Comparison of ENCODE assay signal across 23 cellular contexts in the genomic region with DNA sequence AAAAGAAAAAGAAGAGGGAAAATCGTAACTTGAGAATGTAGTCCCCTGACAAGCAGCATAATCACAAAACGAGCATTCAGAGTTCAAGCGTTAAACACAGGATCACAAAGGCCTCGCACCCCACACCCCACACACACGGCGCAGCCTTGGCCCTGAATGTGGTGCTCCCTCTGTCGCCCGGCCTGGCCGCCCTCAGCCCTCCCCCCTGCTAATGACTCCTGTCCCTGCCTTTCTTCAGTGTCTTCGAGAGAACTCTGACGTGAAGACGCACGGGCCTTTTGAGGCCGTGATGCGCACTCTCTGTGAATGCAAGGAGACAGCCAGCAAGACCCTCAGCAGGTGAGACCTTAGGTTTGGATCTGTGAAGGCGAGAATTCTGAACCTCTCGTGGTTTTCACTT. TPM values are rescaled to one million over a fixed set of nuclear protein-coding genes. Genes with fewer than 3 reads are reported as not detected.
A peak's percentile ranks its signal among the peaks of the same experiment; 100 is the strongest.
DNase-seq lines count a peak whose midpoint lies in the region; ATAC-seq, FAIRE-seq and TF ChIP-seq lines count a peak whose summit lies in the region.
"Had no signal": no experiment of that assay in that cellular context is flagged by ENCODE, and none has a peak within 500 bp of the region (broad histone marks: within the 10 kb centered on the region; RNA-seq: fewer than 3 reads in every experiment).

No MANE protein-coding gene starts in this region.

- no peaks in the 10 kb centered on the region for H3K27me3 ChIP-seq in endothelial cell of umbilical vein (ENCODE audit: control insufficient read depth in 2 of 2, insufficient read depth in 2 of 2, low read length in 2 of 2)
- no peaks in the 10 kb centered on the region for H3K27me3 ChIP-seq in mesenchymal stem cell (ENCODE audit: control insufficient read depth in 1 of 2, insufficient read depth in 1 of 2, low read length in 2 of 2)
- H3K27me3 ChIP-seq: BLaER1 treated with 17β-estradiol and CSF1 and Interleukin-3, amounts not matched to agents 10 nM and 100 nM; SJCRH30 had no signal

- H4K20me1 ChIP-seq in endothelial cell of umbilical vein (replicated peaks; ENCODE audit: control insufficient read depth, extremely low read depth, insufficient read depth, low read length), result no peaks in the 10 kb centered on the region

- H2BK120ac ChIP-seq in mesenchymal stem cell (ENCODE audit: low read depth, low read length), result no peak overlapping the region

- no peak overlapping the region for H3K4me2 ChIP-seq in endothelial cell of umbilical vein (ENCODE audit: insufficient read depth, low read length)
- no peak overlapping the region for H3K4me2 ChIP-seq in mesenchymal stem cell (ENCODE audit: low read length, poor library complexity, severe bottlenecking)
- H3K4me2 ChIP-seq: BLaER1 treated with 17β-estradiol and CSF1 and Interleukin-3, amounts not matched to agents 10 nM and 100 nM; PC-9 had no signal

- H2BK5ac ChIP-seq in mesenchymal stem cell (ENCODE audit: low read depth, low read length, poor library complexity, severe bottlenecking), result no peak overlapping the region

- no peak overlapping the region for H3K14ac ChIP-seq in mesenchymal stem cell (ENCODE audit: low read length in 2 of 2)

- no peak overlapping the region for H2BK12ac ChIP-seq in mesenchymal stem cell (ENCODE audit: low read length in 2 of 2)

- H3K27ac ChIP-seq in endothelial cell of umbilical vein (ENCODE audit: insufficient read depth, low read depth, low read length), result no peak overlapping the region
- no peak overlapping the region for H3K27ac ChIP-seq in mesenchymal stem cell (ENCODE audit: low read length, poor library complexity, severe bottlenecking)
- H3K27ac ChIP-seq: BLaER1 treated with 17β-estradiol and CSF1 and Interleukin-3, amounts not matched to agents 10 nM and 100 nM; PC-9; SJCRH30 had no signal

- H3K4me3 ChIP-seq in endothelial cell of umbilical vein (replicated peaks in 1 of 3; ENCODE audit: insufficient read depth in 1 of 3, low read depth in 1 of 3, low read length in 3 of 3) (no peak overlapping the region), mesenchymal stem cell (ENCODE audit: insufficient read depth in 1 of 2, low read depth in 1 of 2, low read length in 2 of 2) (no peak overlapping the region)
- H3K4me3 ChIP-seq: BLaER1 treated with 17β-estradiol and CSF1 and Interleukin-3, amounts not matched to agents 10 nM and 100 nM; PC-9; SJCRH30 had no signal

- H3K9me3 ChIP-seq in endothelial cell of umbilical vein (replicated peaks; ENCODE audit: control insufficient read depth, insufficient read depth, low read length) (no peaks in the 10 kb centered on the region), mesenchymal stem cell (ENCODE audit: control insufficient read depth, low read length) (no peaks in the 10 kb centered on the region)
- H3K9me3 ChIP-seq: BLaER1 treated with 17β-estradiol and CSF1 and Interleukin-3, amounts not matched to agents 10 nM and 100 nM; SJCRH30 had no signal

- no peak for ATAC-seq in activated T-helper 17 cell treated with anti-CD3 and anti-CD28 coated beads, Interleukin-2, amount 50 U/mL, for 72 hours (replicated peaks)
- no peak for ATAC-seq in HG03196 (IDR thresholded peaks at IDR 0.05; ENCODE audit: unreplicated experiment)
- no peak for ATAC-seq in effector memory CD8-positive, alpha-beta T cell (replicated peaks)
- ATAC-seq: CD8-positive, alpha-beta T cell had no signal

- H2AFZ ChIP-seq in endothelial cell of umbilical vein (ENCODE audit: low read depth, low read length), result no peak overlapping the region
- no peak overlapping the region for H2AFZ ChIP-seq in mesenchymal stem cell (ENCODE audit: low read depth, low read length)
- H2AFZ ChIP-seq: PC-9 had no signal

- H3K23ac ChIP-seq in mesenchymal stem cell (ENCODE audit: low read length in 2 of 2), result no peak overlapping the region

- TF ChIP-seq CTCF in endothelial cell of umbilical vein (IDR thresholded peaks at IDR 0.05; ENCODE audit: extremely low read depth in 1 of 2, insufficient read depth in 1 of 2, low read depth in 1 of 2, low read length in 2 of 2), result no peak

- H3K9ac ChIP-seq in endothelial cell of umbilical vein (replicated peaks; ENCODE audit: extremely low read depth, insufficient read depth, low read length) (no peak overlapping the region), mesenchymal stem cell (ENCODE audit: low read length) (no peak overlapping the region)
- H3K9ac ChIP-seq: BLaER1 treated with 17β-estradiol and CSF1 and Interleukin-3, amounts not matched to agents 10 nM and 100 nM had no signal

- no peak overlapping the region for H2AK5ac ChIP-seq in mesenchymal stem cell (ENCODE audit: low read length, severe bottlenecking)

- DNase-seq in endothelial cell of umbilical vein (ENCODE audit: low read depth, low spot score) (no peak), mesenchymal stem cell (no peak), DMS53 (lab: John Stamatoyannopoulos, UW) (no peak), NCI-H82 treated with DMSO at 0.1 percent for 48 hours (lab: John Stamatoyannopoulos, UW; ENCODE audit: unreplicated experiment) (no peak)
- DNase-seq in effector memory CD8-positive, alpha-beta T cell, result no peak
- DNase-seq: Calu3; CD8-positive, alpha-beta T cell; EL; KBM-7; NCI-H1105; NCI-H1694; NCI-H2227 treated with DMSO at 0.1 percent for 48 hours; NCI-H524; NCI-H82; PC-9; SJCRH30 had no signal

- no peak overlapping the region for H3K4me3 Mint-ChIP-seq in activated T-helper 17 cell treated with anti-CD3 and anti-CD28 coated beads, Interleukin-2, amount 50 U/mL, for 72 hours
- no peak overlapping the region for H3K4me3 Mint-ChIP-seq in effector memory CD8-positive, alpha-beta T cell
- H3K4me3 Mint-ChIP-seq: CD8-positive, alpha-beta T cell had no signal

- H4K8ac ChIP-seq in mesenchymal stem cell (ENCODE audit: low read length), result peak overlapping the region; percentile 43

- WGBS in mesenchymal stem cell, result 92% methylated on average over 17 of the region's 17 CpGs

- CTCF ChIA-PET in endothelial cell of umbilical vein (lab: Charles Lee), result no interaction called here

- peak; percentile 26 for FAIRE-seq in endothelial cell of umbilical vein (lab: Jason Lieb, UNC)
- FAIRE-seq: GM12891, GM19239, H1 had no signal

- no peak overlapping the region for H3K18ac ChIP-seq in mesenchymal stem cell (ENCODE audit: low read depth in 1 of 2, low read length in 2 of 2)

- intact Hi-C loops in endothelial cell of umbilical vein (cut with micrococcal nuclease), result loop anchor here (10.0 kb wide), 1 partner anchor 263 kb away; a partner anchor contains a TSS

- no peaks in the 10 kb centered on the region for H3K9me1 ChIP-seq in endothelial cell of umbilical vein (replicated peaks; ENCODE audit: control insufficient read depth, extremely low read depth, insufficient read depth, low read length)

- H2BK15ac ChIP-seq in mesenchymal stem cell (ENCODE audit: low read depth, poor library complexity, severe bottlenecking), result no peak overlapping the region

- peak overlapping the region; percentile 16 for H4K91ac ChIP-seq in mesenchymal stem cell (ENCODE audit: low read length)

- dilution Hi-C loops in endothelial cell of umbilical vein (cut with MboI; ENCODE audit: extremely low pct_ligation_motif_present, low sequenced_read_pairs), result no loop called here

- H3K9me3 Mint-ChIP-seq in activated T-helper 17 cell treated with anti-CD3 and anti-CD28 coated beads, Interleukin-2, amount 50 U/mL, for 72 hours, result no peaks in the 10 kb centered on the region
- no peaks in the 10 kb centered on the region for H3K9me3 Mint-ChIP-seq in effector memory CD8-positive, alpha-beta T cell
- H3K9me3 Mint-ChIP-seq: CD8-positive, alpha-beta T cell had no signal

- H3K4ac ChIP-seq in mesenchymal stem cell (ENCODE audit: low read depth in 1 of 2, low read length in 2 of 2), result no peak overlapping the region

- H3K27ac Mint-ChIP-seq in activated T-helper 17 cell treated with anti-CD3 and anti-CD28 coated beads, Interleukin-2, amount 50 U/mL, for 72 hours, result peak overlapping the region; percentile 36
- H3K27ac Mint-ChIP-seq in effector memory CD8-positive, alpha-beta T cell, result peak overlapping the region in 1 of 2 donors; percentile 71
- H3K27ac Mint-ChIP-seq: CD8-positive, alpha-beta T cell had no signal

- no peaks in the 10 kb centered on the region for H3K4me1 Mint-ChIP-seq in activated T-helper 17 cell treated with anti-CD3 and anti-CD28 coated beads, Interleukin-2, amount 50 U/mL, for 72 hours
- H3K4me1 Mint-ChIP-seq in effector memory CD8-positive, alpha-beta T cell (ENCODE audit: low read depth in 2 of 2), result no peaks in the 10 kb centered on the region

- no peaks in the 10 kb centered on the region for H3K27me3 Mint-ChIP-seq in activated T-helper 17 cell treated with anti-CD3 and anti-CD28 coated beads, Interleukin-2, amount 50 U/mL, for 72 hours
- no peaks in the 10 kb centered on the region for H3K27me3 Mint-ChIP-seq in effector memory CD8-positive, alpha-beta T cell

- POLR2A ChIA-PET in endothelial cell of umbilical vein (lab: Charles Lee), result no interaction called here

- H3K36me3 Mint-ChIP-seq in activated T-helper 17 cell treated with anti-CD3 and anti-CD28 coated beads, Interleukin-2, amount 50 U/mL, for 72 hours (ENCODE audit: low read depth), result peaks cover 100% of the 10 kb centered on the region
- H3K36me3 Mint-ChIP-seq in effector memory CD8-positive, alpha-beta T cell (ENCODE audit: insufficient read depth), result peaks cover 100% of the 10 kb centered on the region

- no TSS peak for BruUV-seq in endothelial cell of umbilical vein (replicated peaks; lab: Mats Ljungman, UMichigan)

- no peak for TF ChIP-seq POLR2A in endothelial cell of umbilical vein (IDR thresholded peaks at IDR 0.05; ENCODE audit: low read depth, low read length)

- H3K4me1 ChIP-seq in endothelial cell of umbilical vein (ENCODE audit: control insufficient read depth, extremely low read depth, insufficient read depth, low read length), result no peaks in the 10 kb centered on the region
- H3K4me1 ChIP-seq in mesenchymal stem cell (ENCODE audit: control insufficient read depth, insufficient read depth, low read depth, low read length), result no peaks in the 10 kb centered on the region
- H3K4me1 ChIP-seq: SJCRH30 had no signal

- peaks cover 9% of the 10 kb centered on the region for H3K79me1 ChIP-seq in mesenchymal stem cell (replicated peaks; ENCODE audit: low read length, poor library complexity, severe bottlenecking)

- H3K79me2 ChIP-seq in endothelial cell of umbilical vein (ENCODE audit: control insufficient read depth, insufficient read depth, low read length), result no peaks in the 10 kb centered on the region

- peaks cover 27 to 50% of the 10 kb centered on the region in 2 experiments for H3K36me3 ChIP-seq in endothelial cell of umbilical vein (ENCODE audit: control insufficient read depth in 2 of 2, extremely low read depth in 1 of 2, insufficient read depth in 2 of 2, low read length in 2 of 2)
- peaks cover 62 to 97% of the 10 kb centered on the region in 2 experiments for H3K36me3 ChIP-seq in mesenchymal stem cell (ENCODE audit: control insufficient read depth in 1 of 2, insufficient read depth in 2 of 2, low read depth in 1 of 2, low read length in 2 of 2)
- H3K36me3 ChIP-seq: SJCRH30 had no signal

RNA-seq across cellular contexts. Expression of a gene that starts 47.5 kb away (rescaled TPM):
- polyA plus RNA-seq in PFSK-1 (2012; ENCODE audit: insufficient read length, low read depth), result 53.8 TPM
- 10 to 100 TPM in 1 of 2 donors, 1 to 10 TPM in 1; 9.7 to 20.1 TPM for total RNA-seq in activated T-helper 17 cell treated with anti-CD3 and anti-CD28 coated beads, Interleukin-2, amount 50 U/mL, for 72 hours
- total RNA-seq in endothelial cell of umbilical vein, result 17.6 and 25.9 TPM in 2 replicates
- 20.4 and 21.1 TPM in 2 replicates for polyA plus RNA-seq in endothelial cell of umbilical vein
- 10.0 and 15.4 TPM in 2 replicates for polyA plus RNA-seq in endothelial cell of umbilical vein (2011; cell fraction: cytosol; rRNA removed)
- 32.2 and 34.5 TPM in 2 replicates for polyA plus RNA-seq in endothelial cell of umbilical vein (2011; cell fraction: nucleus; rRNA removed)
- polyA plus RNA-seq in endothelial cell of umbilical vein (2012), result 11.6 and 17.0 TPM in 2 replicates
- polyA minus RNA-seq in endothelial cell of umbilical vein, result 17.2 and 23.8 TPM in 2 replicates
- 8.7 TPM for polyA minus RNA-seq in endothelial cell of umbilical vein (2011; cell fraction: cytosol; rRNA and poly(A)+ RNA removed)
- 29.0 and 30.3 TPM in 2 replicates for polyA minus RNA-seq in endothelial cell of umbilical vein (2011; cell fraction: nucleus; rRNA and poly(A)+ RNA removed)
- 13.7 TPM for polyA plus RNA-seq in mesenchymal stem cell (2013, experiment 1 of 2)
- polyA plus RNA-seq in mesenchymal stem cell (2013, experiment 2 of 2), result 12.8 TPM
